Comparison of ENCODE assay signal across 8 cellular contexts in the genomic region with DNA sequence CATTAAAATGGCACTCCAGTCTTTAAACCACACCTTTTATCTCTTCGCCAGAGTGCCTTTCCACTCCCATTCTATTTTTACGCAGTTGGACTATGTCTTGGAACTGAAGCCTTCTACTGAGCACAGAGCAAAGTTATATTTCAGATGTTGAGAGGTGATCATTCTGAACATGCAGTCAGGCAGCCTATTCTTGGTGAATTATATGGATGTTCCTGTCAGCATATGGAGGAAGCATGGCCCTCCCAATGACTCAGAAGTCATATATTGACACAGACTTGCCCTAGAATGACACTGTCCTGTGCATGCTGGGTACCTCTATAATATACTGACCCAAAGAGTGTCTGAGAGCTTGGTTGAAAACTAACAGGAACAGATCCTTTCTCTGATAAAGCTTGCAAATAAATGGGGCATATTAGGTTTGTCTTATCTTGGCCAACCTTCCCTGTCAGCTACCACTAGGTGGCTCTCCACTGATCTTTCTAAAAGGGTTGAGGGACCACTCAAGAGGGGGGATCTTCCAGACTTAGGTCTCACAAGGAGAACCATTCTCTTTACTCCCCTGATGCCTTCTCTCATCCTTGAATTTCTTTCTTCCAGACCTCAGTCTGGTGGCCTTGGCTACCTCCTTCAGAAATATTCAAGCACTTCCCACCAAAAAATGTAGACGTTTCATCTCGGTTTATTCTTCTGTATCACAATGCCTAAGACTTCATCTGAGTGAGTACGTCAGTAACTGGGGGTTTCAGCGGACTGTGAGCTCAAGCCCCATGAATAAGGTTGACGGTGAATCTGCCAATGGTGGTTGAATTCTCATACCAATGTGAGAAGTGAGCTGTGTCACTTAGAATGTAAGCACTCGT. TPM values are rescaled to one million over a fixed set of nuclear protein-coding genes. Genes with fewer than 3 reads are reported as not detected.
DNase-seq lines count a peak whose midpoint lies in the region; ATAC-seq, FAIRE-seq and TF ChIP-seq lines count a peak whose summit lies in the region.

No MANE protein-coding gene starts in this region.

- H3K4me3 ChIP-seq in cardiac muscle cell: no peak overlapping the region
- no peak overlapping the region for H3K4me3 ChIP-seq in left ventricle myocardium inferior
- H3K4me3 ChIP-seq in small intestine (ENCODE audit: low read depth in 1 of 2, low read length in 2 of 2): no peak overlapping the region

- no peaks in the 10 kb centered on the region for H3K9me3 Mint-ChIP-seq in activated CD4-positive, alpha-beta T cell treated with anti-CD3 and anti-CD28 coated beads, Interleukin-2, amount 10 ng/mL, durations not matched to agents 24 days and 14 days

- ATAC-seq in GM21717 (IDR thresholded peaks at IDR 0.05; ENCODE audit: unreplicated experiment): peak; percentile 65
- no peak for ATAC-seq in GM19328 (IDR thresholded peaks at IDR 0.05; ENCODE audit: unreplicated experiment)

- H3K9me3 ChIP-seq in cardiac muscle cell (ENCODE audit: low read depth) (no peaks in the 10 kb centered on the region), left ventricle myocardium inferior (replicated peaks) (peaks cover 1% of the 10 kb centered on the region), small intestine (ENCODE audit: control insufficient read depth, low read depth) (no peaks in the 10 kb centered on the region)

- WGBS in small intestine, 3 donors: 73 to 81% (median 74%) methylated on average over 8 of the region's 8 CpGs

- H3K27ac ChIP-seq in cardiac muscle cell (no peak overlapping the region), left ventricle myocardium inferior (replicated peaks) (peak overlapping the region; percentile 54), small intestine (ENCODE audit: low read depth in 1 of 2, low read length in 1 of 2) (no peak overlapping the region)

- H3K27me3 ChIP-seq in cardiac muscle cell (no peaks in the 10 kb centered on the region), left ventricle myocardium inferior (ENCODE audit: low read depth) (no peaks in the 10 kb centered on the region), small intestine (ENCODE audit: control insufficient read depth in 2 of 2, insufficient read depth in 2 of 2, low read length in 2 of 2) (no peaks in the 10 kb centered on the region)

- no peaks in the 10 kb centered on the region for H3K36me3 ChIP-seq in cardiac muscle cell
- H3K36me3 ChIP-seq in left ventricle myocardium inferior: no peaks in the 10 kb centered on the region
- no peaks in the 10 kb centered on the region for H3K36me3 ChIP-seq in small intestine (ENCODE audit: control insufficient read depth in 2 of 2, insufficient read depth in 2 of 2, low read length in 2 of 2)

- no peaks in the 10 kb centered on the region for H3K36me3 Mint-ChIP-seq in activated CD4-positive, alpha-beta T cell treated with anti-CD3 and anti-CD28 coated beads, Interleukin-2, amount 10 ng/mL, durations not matched to agents 24 days and 14 days (ENCODE audit: low read depth)

- peaks cover 5% of the 10 kb centered on the region for H3K4me1 Mint-ChIP-seq in activated CD4-positive, alpha-beta T cell treated with anti-CD3 and anti-CD28 coated beads, Interleukin-2, amount 10 ng/mL, durations not matched to agents 24 days and 14 days

- intact Hi-C loops in cardiac septum (cut with DNase I): loop anchor here (1.0 to 2.0 kb wide), 2 partner anchors 32 to 149 kb away; partner anchors contain the start of gene TLCD4
- intact Hi-C loops in activated CD4-positive, alpha-beta T cell treated with anti-CD3 and anti-CD28 coated beads, Interleukin-2, amount 10 ng/mL, durations not matched to agents 24 days and 14 days (cut with micrococcal nuclease): no loop called here
- intact Hi-C loops in left ventricle myocardium inferior (cut with micrococcal nuclease): no loop called here

- DNase-seq in cardiac muscle cell (ENCODE audit: low read depth in 1 of 2, low spot score in 1 of 2): peak in 1 of 2 donors; percentile 45
- no peak for DNase-seq in cardiac septum (ENCODE audit: low spot score)
- peak; percentile 40 for DNase-seq in LoVo (ENCODE audit: low spot score)
- DNase-seq in activated CD4-positive, alpha-beta T cell treated with anti-CD3 and anti-CD28 coated beads, Interleukin-2, amount 10 ng/mL, durations not matched to agents 24 days and 14 days: peak; percentile 71
- no peak for DNase-seq in left ventricle myocardium inferior
- DNase-seq in small intestine: peak; percentile 40

- TF ChIP-seq CTCF in cardiac muscle cell (IDR thresholded peaks at IDR 0.05; ENCODE audit: low read depth, low read length): peak; percentile 62
- TF ChIP-seq CTCF in left ventricle myocardium inferior (IDR thresholded peaks at IDR 0.05; ENCODE audit: borderline replicate concordance): peak; percentile 65

- peaks cover 5% of the 10 kb centered on the region for H3K27me3 Mint-ChIP-seq in activated CD4-positive, alpha-beta T cell treated with anti-CD3 and anti-CD28 coated beads, Interleukin-2, amount 10 ng/mL, durations not matched to agents 24 days and 14 days

- no peak overlapping the region for H3K4me3 Mint-ChIP-seq in activated CD4-positive, alpha-beta T cell treated with anti-CD3 and anti-CD28 coated beads, Interleukin-2, amount 10 ng/mL, durations not matched to agents 24 days and 14 days

- FAIRE-seq in small intestine (lab: Jason Lieb, UNC): no peak

- no peak overlapping the region for H3K27ac Mint-ChIP-seq in activated CD4-positive, alpha-beta T cell treated with anti-CD3 and anti-CD28 coated beads, Interleukin-2, amount 10 ng/mL, durations not matched to agents 24 days and 14 days

- H3K4me1 ChIP-seq in cardiac muscle cell (ENCODE audit: low read depth): peaks cover 9% of the 10 kb centered on the region
- peaks cover 23% of the 10 kb centered on the region for H3K4me1 ChIP-seq in left ventricle myocardium inferior
- peaks cover 0 to 4% of the 10 kb centered on the region in 2 donors for H3K4me1 ChIP-seq in small intestine (ENCODE audit: control insufficient read depth in 2 of 2, insufficient read depth in 1 of 2, low read depth in 1 of 2, low read length in 1 of 2)

RNA-seq across cellular contexts. Expression of gene ALG14, which starts 11.8 kb away (rescaled TPM):
- total RNA-seq in cardiac muscle cell (2.7 and 4.1 TPM in 2 replicates), cardiac septum (4.7 TPM), left ventricle myocardium inferior (2.6 TPM)
- polyA plus RNA-seq in cardiac muscle cell (8.2 and 10.3 TPM in 2 replicates), small intestine (1 to 10 TPM; 1.1 to 3.1 (median 1.4) TPM)
- total RNA-seq in activated CD4-positive, alpha-beta T cell treated with anti-CD3 and anti-CD28 coated beads, Interleukin-2, amount 10 ng/mL, durations not matched to agents 24 days and 14 days: 1.7 and 2.1 TPM in 2 replicates

RNA-seq across cellular contexts. Expression of gene TLCD4, which starts 32.6 kb away (rescaled TPM):
- total RNA-seq in cardiac muscle cell: 7.6 and 13.7 TPM in 2 replicates
- polyA plus RNA-seq in cardiac muscle cell: 15.1 and 24.9 TPM in 2 replicates
- 91.6 TPM for total RNA-seq in cardiac septum
- not detected in 2 replicates for total RNA-seq in activated CD4-positive, alpha-beta T cell treated with anti-CD3 and anti-CD28 coated beads, Interleukin-2, amount 10 ng/mL, durations not matched to agents 24 days and 14 days
- 75.7 TPM for total RNA-seq in left ventricle myocardium inferior
- polyA plus RNA-seq in small intestine: 1 to 10 TPM; 1.9 to 5.1 (median 2.7) TPM

Comparison
In these comparisons a context has a peak if more than half of its experiments do, and no peak if none do; other contexts are left out.
1. DNase-seq: peak in LoVo (single experiment), activated CD4-positive, alpha-beta T cell treated with anti-CD3 and anti-CD28 coated beads, Interleukin-2, amount 10 ng/mL, durations not matched to agents 24 days and 14 days (single experiment) and small intestine (single experiment); none in cardiac septum (single experiment) and left ventricle myocardium inferior (single experiment).